24 cellular contexts compared by ENCODE assay signal in genomic region chr2:18804540-18804939, GRCh38.
"Had no signal": no experiment of that assay in that cellular context is flagged by ENCODE, and none has a peak within 500 bp of the region (broad histone marks: within the 10 kb centered on the region; RNA-seq: fewer than 3 reads in every experiment).

No MANE protein-coding gene starts in this region.

- FAIRE-seq: astrocyte had no signal

- H3K27me3 ChIP-seq: Peyer's patch, SJSA1 had no signal

- H3K27ac ChIP-seq: Peyer's patch, SJSA1 had no signal

- DNase-seq: activated B cell treated with CpG ODN at 0.5 μM for 24 hours; activated CD4-positive, alpha-beta T cell treated with anti-CD3 and anti-CD28 coated beads for 1 hour; activated CD4-positive, alpha-beta T cell treated with anti-CD3 and anti-CD28 coated beads, Interleukin-2, amount 10 ng/mL, durations not matched to agents 24 days and 14 days; activated CD4-positive, alpha-beta T cell treated with anti-CD3 and anti-CD28 coated beads, Interleukin-2, amount 50 U/mL, for 48 hours; activated CD8-positive, alpha-beta memory T cell treated with anti-CD3 and anti-CD28 coated beads, Interleukin-2, amount 10 ng/mL, durations not matched to agents 7 days and 5 days; activated effector memory CD4-positive, alpha-beta T cell treated with anti-CD3 and anti-CD28 coated beads, Interleukin-2, amount 50 U/mL, for 16 hours; activated naive CD4-positive, alpha-beta T cell treated with anti-CD3 and anti-CD28 coated beads for 36 hours; activated T-cell treated with anti-CD3 and anti-CD28 coated beads, Interleukin-2, amount 50 U/mL, for 4 hours; amygdala; cerebellar nuclear complex; Kasumi-1; KBM-7; NCI-H1105 treated with DMSO at 0.1 percent for 48 hours; NCI-H1436 treated with DMSO at 0.1 percent for 48 hours; NCI-H187; NCI-H446; NCI-H526; NCI-H82; Peyer's patch; SHP77; T-helper 17 cell; T-helper 9 cell had no signal

- H3K4me3 ChIP-seq: Peyer's patch, SJSA1 had no signal

- ATAC-seq: activated CD8-positive, alpha-beta memory T cell treated with anti-CD3 and anti-CD28 coated beads, Interleukin-2, amount 10 ng/mL, durations not matched to agents 7 days and 5 days; activated T-cell treated with anti-CD3 and anti-CD28 coated beads, Interleukin-2, amount 50 U/mL, for 4 hours; T-helper 17 cell had no signal

- H3K4me1 ChIP-seq: Peyer's patch, SJSA1 had no signal

- H3K36me3 ChIP-seq: Peyer's patch, SJSA1 had no signal

- H3K9me3 ChIP-seq: Peyer's patch, SJSA1 had no signal
